ENCODE assay signal across 10 cellular contexts in genomic region chr3:187946031-187946691, GRCh38.
A peak's percentile ranks its signal among the peaks of the same experiment; 100 is the strongest.
DNase-seq lines count a peak whose midpoint lies in the region; ATAC-seq and TF ChIP-seq lines count a peak whose summit lies in the region.
"Had no signal": no experiment of that assay in that cellular context is flagged by ENCODE, and none has a peak within 500 bp of the region (broad histone marks: within the 10 kb centered on the region; RNA-seq: fewer than 3 reads in every experiment).

No MANE protein-coding gene starts in this region.

- H3K27me3 ChIP-seq in heart left ventricle: no peaks in the 10 kb centered on the region
- H3K27me3 ChIP-seq: sigmoid colon had no signal

- intact Hi-C loops in heart left ventricle (cut with DNase I): loop anchor here in 3 of 10 donors (5.0 to 10.0 kb wide), 2 partner anchors 191 to 199 kb away; partner anchors contain the start of gene BCL6 (in 1 of the 3)
- intact Hi-C loops in cardiac septum (cut with DNase I): loop anchor here (5.0 kb wide), 1 partner anchor 206 kb away; the partner anchor contains the start of gene LPP
- intact Hi-C loops in posterior vena cava (cut with DNase I): no loop called here

- TF ChIP-seq POLR2A in heart left ventricle (IDR thresholded peaks at IDR 0.05): no peak

- TF ChIP-seq CTCF in heart left ventricle (IDR thresholded peaks at IDR 0.05) (no peak), fibroblast of villous mesenchyme (IDR thresholded peaks at IDR 0.05; ENCODE audit: insufficient read depth, low read depth, low read length) (no peak)

- H3K27ac ChIP-seq in heart left ventricle: peak overlapping the region in 10 of 12 donors; percentile 32 to 96 (median 80)
- H3K27ac ChIP-seq: sigmoid colon had no signal

- H3K9me3 ChIP-seq in heart left ventricle: no peaks in the 10 kb centered on the region
- H3K9me3 ChIP-seq: sigmoid colon had no signal

- 38 to 48% (median 44%) methylated on average over 6 of the region's 6 CpGs for WGBS in heart left ventricle, 4 donors

- H3K4me3 ChIP-seq in heart left ventricle (no peak overlapping the region), fibroblast of villous mesenchyme (ENCODE audit: low read depth, low read length) (no peak overlapping the region)
- H3K4me3 ChIP-seq: sigmoid colon had no signal

- peaks cover 0 to 41% (median 16%) of the 10 kb centered on the region in 12 donors for H3K4me1 ChIP-seq in heart left ventricle
- H3K4me1 ChIP-seq: sigmoid colon had no signal

- H3K36me3 ChIP-seq in heart left ventricle: no peaks in the 10 kb centered on the region
- H3K36me3 ChIP-seq: sigmoid colon had no signal

- DNase-seq in heart left ventricle (no peak), cardiac septum (ENCODE audit: low spot score) (no peak), SHP77 (lab: John Stamatoyannopoulos, UW) (peak; percentile 59 to 61), fibroblast of villous mesenchyme (ENCODE audit: low read depth) (peak; percentile 51), posterior vena cava (ENCODE audit: low spot score) (no peak)
- no peak for DNase-seq in activated CD4-positive, CD25-positive, alpha-beta regulatory T cell (lab: John Stamatoyannopoulos, UW)
- DNase-seq: activated T-cell treated with anti-CD3 and anti-CD28 coated beads, Interleukin-2, amount 50 U/mL, for 4 hours; sigmoid colon had no signal

- ATAC-seq in heart left ventricle: peak in 3 of 4 donors; percentile 8 to 26 (median 25)
- no peak for ATAC-seq in HG02938 (IDR thresholded peaks at IDR 0.05; ENCODE audit: unreplicated experiment)
- ATAC-seq in GM18870 (IDR thresholded peaks at IDR 0.05; ENCODE audit: unreplicated experiment): no peak

Comparison
In these comparisons a context has a peak if more than half of its experiments do, and no peak if none do; other contexts are left out.
1. ATAC-seq: peak in heart left ventricle (3 of 4); none in HG02938 (single experiment) and GM18870 (single experiment).
2. DNase-seq: peak in SHP77 (2 of 2) and fibroblast of villous mesenchyme (single experiment); none in heart left ventricle (0 of 5), cardiac septum (single experiment), posterior vena cava (single experiment) and activated CD4-positive, CD25-positive, alpha-beta regulatory T cell (0 of 4).